ENCODE assay signal across 20 cellular contexts in the genomic region with DNA sequence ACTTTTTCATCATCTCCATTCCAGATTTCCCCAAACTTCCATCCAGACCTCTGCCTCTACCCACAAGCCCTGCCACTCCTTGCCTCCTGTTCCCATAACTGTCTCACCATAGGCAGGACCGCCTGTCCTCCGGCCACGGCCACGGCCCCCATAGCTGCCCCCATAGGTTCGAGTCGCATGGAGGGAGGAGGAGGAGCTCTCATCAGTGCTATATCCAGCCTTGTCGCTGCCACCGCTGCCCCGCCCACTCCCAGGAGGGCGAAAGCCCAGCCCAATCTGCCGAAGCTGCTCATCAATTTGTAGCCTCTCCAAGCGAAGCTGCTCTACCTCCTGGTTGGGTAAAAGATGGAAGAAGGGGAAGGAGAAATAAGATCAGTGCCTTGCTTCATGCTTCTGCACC. TPM values are rescaled to one million over a fixed set of nuclear protein-coding genes. Genes with fewer than 3 reads are reported as not detected.
"Had no signal": no experiment of that assay in that cellular context is flagged by ENCODE, and none has a peak within 500 bp of the region (broad histone marks: within the 10 kb centered on the region; RNA-seq: fewer than 3 reads in every experiment).

No MANE protein-coding gene starts in this region.

- DNase-seq: activated CD4-positive, alpha-beta T cell treated with anti-CD3 and anti-CD28 coated beads, Interleukin-2, amount 50 U/mL, for 48 hours; activated CD4-positive, CD25-positive, alpha-beta regulatory T cell treated with anti-CD3 and anti-CD28 coated beads, Interleukin-2, amount 50 U/mL, for 72 hours; activated effector memory CD4-positive, alpha-beta T cell treated with anti-CD3 and anti-CD28 coated beads, Interleukin-2, amount 50 U/mL, for 16 hours; activated T-cell treated with anti-CD3 and anti-CD28 coated beads, Interleukin-2, amount 50 U/mL, for 4 hours; erythroblast; hypothalamus; kidney glomerular epithelial cell; left ventricle myocardium superior; natural killer cell; SK-N-SH; stimulated activated CD4-positive, alpha-beta T cell treated with anti-CD3 and anti-CD28 coated beads, Interleukin-4, amount 100 ng/mL, for 4 hours; stimulated activated CD8-positive, alpha-beta memory T cell treated with anti-CD3 and anti-CD28 coated beads, Interleukin-4, amount 100 ng/mL, for 48 hours; stimulated activated naive CD8-positive, alpha-beta T cell treated with anti-CD3 and anti-CD28 coated beads, Interleukin-15, Interleukin-2, amounts not matched to agents 100 U/mL and 50 U/mL, for 24 hours; T-helper 1 cell; T1000; trophoblast cell had no signal

- H3K4me3 Mint-ChIP-seq: activated T-cell treated with anti-CD3 and anti-CD28 coated beads, Interleukin-2, amount 50 U/mL, for 4 hours; memory B cell; natural killer cell had no signal

- H3K27me3 Mint-ChIP-seq: memory B cell had no signal

- H3K27ac ChIP-seq: ascending aorta, right lobe of liver had no signal

- H3K9me3 Mint-ChIP-seq: activated T-cell treated with anti-CD3 and anti-CD28 coated beads, Interleukin-2, amount 50 U/mL, for 4 hours; memory B cell; natural killer cell had no signal

- ATAC-seq: activated T-cell treated with anti-CD3 and anti-CD28 coated beads, Interleukin-2, amount 50 U/mL, for 4 hours; left ventricle myocardium superior; natural killer cell; right lobe of liver; stimulated activated naive CD8-positive, alpha-beta T cell treated with anti-CD3 and anti-CD28 coated beads, Interleukin-15, Interleukin-2, amounts not matched to agents 100 U/mL and 50 U/mL, for 24 hours had no signal

- H3K4me1 Mint-ChIP-seq: memory B cell, natural killer cell had no signal

- H3K27ac Mint-ChIP-seq: memory B cell, natural killer cell had no signal

RNA-seq across cellular contexts. Expression of a gene that starts 3.4 kb away (rescaled TPM):
- total RNA-seq: ascending aorta, glomerular endothelial cell, right lobe of liver had no signal
